ENCODE assay signal across 11 cellular contexts in the genomic region with DNA sequence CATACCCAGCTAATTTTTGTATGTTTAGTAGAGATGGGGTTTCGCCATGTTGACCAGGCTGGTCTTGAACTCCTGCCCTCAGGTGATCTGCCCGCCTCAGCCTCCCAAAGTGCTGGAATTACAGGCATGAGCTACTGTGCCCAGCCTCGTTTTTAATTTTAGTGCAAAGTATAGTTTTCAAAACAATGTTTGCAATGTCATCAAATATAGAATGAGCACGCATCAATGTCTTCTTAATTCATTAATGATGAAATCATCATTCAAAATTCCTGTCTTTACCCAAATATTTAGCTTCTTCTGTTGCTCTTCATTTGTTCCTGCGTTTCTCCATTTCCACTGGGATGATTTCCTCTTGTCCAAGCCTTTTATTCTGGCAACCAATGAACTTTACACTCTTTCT. TPM values are rescaled to one million over a fixed set of nuclear protein-coding genes. Genes with fewer than 3 reads are reported as not detected.
"Had no signal": no experiment of that assay in that cellular context is flagged by ENCODE, and none has a peak within 500 bp of the region (broad histone marks: within the 10 kb centered on the region; RNA-seq: fewer than 3 reads in every experiment).

No MANE protein-coding gene starts in this region.

RNA-seq across cellular contexts. Expression of gene LAIR1, which starts 6.7 kb away (rescaled TPM):
- total RNA-seq: dermis microvascular lymphatic vessel endothelial cell, endothelial cell of umbilical vein had no signal
- polyA plus RNA-seq: endothelial cell of umbilical vein had no signal

RNA-seq across cellular contexts. Expression of gene LILRA4, which starts 32.5 kb away (rescaled TPM):
- total RNA-seq: activated CD8-positive, alpha-beta memory T cell treated with anti-CD3 and anti-CD28 coated beads for 36 hours; ascending aorta; dermis microvascular lymphatic vessel endothelial cell; endothelial cell of umbilical vein; esophagus mucosa; kidney epithelial cell; left lobe of liver; mucosa of descending colon had no signal
- polyA plus RNA-seq: adrenal gland, endothelial cell of umbilical vein had no signal

RNA-seq across cellular contexts. Expression of gene TTYH1, which starts 43.8 kb away (rescaled TPM):
- total RNA-seq: dermis microvascular lymphatic vessel endothelial cell, endothelial cell of umbilical vein, kidney epithelial cell, lower lobe of right lung, upper lobe of right lung had no signal
- polyA plus RNA-seq: endothelial cell of umbilical vein had no signal

RNA-seq across cellular contexts. Expression of gene LILRA5, which starts 58.5 kb away (rescaled TPM):
- total RNA-seq: activated CD8-positive, alpha-beta memory T cell treated with anti-CD3 and anti-CD28 coated beads for 36 hours; ascending aorta; dermis microvascular lymphatic vessel endothelial cell; endothelial cell of umbilical vein had no signal
- polyA plus RNA-seq: endothelial cell of umbilical vein had no signal
